In genomic region chr22:20016734-20017621, GRCh38 we compare ENCODE assay signal across 8 cellular contexts. TPM values are rescaled to one million over a fixed set of nuclear protein-coding genes. Genes with fewer than 3 reads are reported as not detected.
DNase-seq lines count a peak whose midpoint lies in the region; ATAC-seq and TF ChIP-seq lines count a peak whose summit lies in the region.

Gene ARVCF (minus strand): TSS chr22:20016823. CDS start chr22:19990794, 26,029 bp downstream.

- H3K27me3 ChIP-seq in MM.1S (replicated peaks; ENCODE audit: insufficient read depth, low read length), result peaks cover 50% of the 10 kb centered on the region

- peak; percentile 38 for ATAC-seq in GM21737 (IDR thresholded peaks at IDR 0.05; ENCODE audit: unreplicated experiment)

- no peaks in the 10 kb centered on the region for H3K36me3 ChIP-seq in MM.1S (replicated peaks; ENCODE audit: insufficient read depth, low read length)
- no peaks in the 10 kb centered on the region for H3K36me3 ChIP-seq in SK-N-MC (ENCODE audit: insufficient read depth, low read length)

- H3K36me3 Mint-ChIP-seq in activated naive CD4-positive, alpha-beta T cell treated with anti-CD3 and anti-CD28 coated beads, Interleukin-2, amount 50 U/mL, for 24 hours, result no peaks in the 10 kb centered on the region

- H2AFZ ChIP-seq in MM.1S (ENCODE audit: low read length), result peak within 1 kb of the TSS; percentile 77

- H3K4me2 ChIP-seq in MM.1S (ENCODE audit: low read depth, low read length), result peak within 1 kb of the TSS; percentile 92

- no peaks in the 10 kb centered on the region for H3F3A ChIP-seq in MM.1S (ENCODE audit: insufficient read depth, low read length)

- H3K27ac ChIP-seq in MM.1S (ENCODE audit: low read length) (no peak within 1 kb of the TSS), SK-N-MC (no peak within 1 kb of the TSS)

- H3K4me1 ChIP-seq in MM.1S (ENCODE audit: low read length), result peaks cover 7% of the 10 kb centered on the region

- no peaks in the 10 kb centered on the region for H3K9me3 Mint-ChIP-seq in activated naive CD4-positive, alpha-beta T cell treated with anti-CD3 and anti-CD28 coated beads, Interleukin-2, amount 50 U/mL, for 24 hours

- H4K20me1 ChIP-seq in MM.1S (ENCODE audit: insufficient read depth, low read length), result no peaks in the 10 kb centered on the region

- H3K9me2 ChIP-seq in MM.1S (replicated peaks; ENCODE audit: insufficient read depth, low read length), result no peaks in the 10 kb centered on the region

- H3K27ac Mint-ChIP-seq in activated naive CD4-positive, alpha-beta T cell treated with anti-CD3 and anti-CD28 coated beads, Interleukin-2, amount 50 U/mL, for 24 hours, result no peak within 1 kb of the TSS

- no peaks in the 10 kb centered on the region for H3K27me3 Mint-ChIP-seq in activated naive CD4-positive, alpha-beta T cell treated with anti-CD3 and anti-CD28 coated beads, Interleukin-2, amount 50 U/mL, for 24 hours

- peaks cover 17% of the 10 kb centered on the region for H3K4me1 Mint-ChIP-seq in activated naive CD4-positive, alpha-beta T cell treated with anti-CD3 and anti-CD28 coated beads, Interleukin-2, amount 50 U/mL, for 24 hours

- H3K4me3 Mint-ChIP-seq in activated naive CD4-positive, alpha-beta T cell treated with anti-CD3 and anti-CD28 coated beads, Interleukin-2, amount 50 U/mL, for 24 hours, result peak within 1 kb of the TSS; percentile 91

- DNase-seq in DMS153 (lab: John Stamatoyannopoulos, UW) (peak; percentile 61), MM.1S (peak; percentile 87), SK-N-MC (ENCODE audit: low read depth, low spot score) (peak; percentile 16), glomerular endothelial cell (ENCODE audit: extremely low read depth, low read depth, low spot score) (no peak), occipital lobe (lab: John Stamatoyannopoulos, UW) (peak; percentile 91), superior temporal gyrus (ENCODE audit: extremely low spot score) (peak; percentile 94)

- peak within 1 kb of the TSS; percentile 10; the same call in 1 of the 2 replicates for H3K9ac ChIP-seq in MM.1S (ENCODE audit: low read length)
- H3K9ac ChIP-seq in SK-N-MC (ENCODE audit: insufficient read length), result no peak within 1 kb of the TSS

- H3K9me3 ChIP-seq in MM.1S (replicated peaks; ENCODE audit: insufficient read depth, low read length) (no peaks in the 10 kb centered on the region), SK-N-MC (ENCODE audit: low read depth, low read length) (no peaks in the 10 kb centered on the region)

- peaks cover 10% of the 10 kb centered on the region for H3K79me2 ChIP-seq in MM.1S (ENCODE audit: low read length)

- no peak for TF ChIP-seq CTCF in MM.1S (IDR thresholded peaks at IDR 0.05; ENCODE audit: low read length)

- H3K4me3 ChIP-seq in MM.1S (ENCODE audit: low read length), result peak within 1 kb of the TSS; percentile 71
- H3K4me3 ChIP-seq in SK-N-MC, result peak within 1 kb of the TSS; percentile 79

RNA-seq across cellular contexts. Expression of gene ARVCF, which starts in this region (rescaled TPM):
- total RNA-seq in glomerular endothelial cell, result 152 and 191 TPM in 2 replicates
- 47.3 TPM for total RNA-seq in occipital lobe
